ENCODE assay signal across 1 cellular context in the genomic region with DNA sequence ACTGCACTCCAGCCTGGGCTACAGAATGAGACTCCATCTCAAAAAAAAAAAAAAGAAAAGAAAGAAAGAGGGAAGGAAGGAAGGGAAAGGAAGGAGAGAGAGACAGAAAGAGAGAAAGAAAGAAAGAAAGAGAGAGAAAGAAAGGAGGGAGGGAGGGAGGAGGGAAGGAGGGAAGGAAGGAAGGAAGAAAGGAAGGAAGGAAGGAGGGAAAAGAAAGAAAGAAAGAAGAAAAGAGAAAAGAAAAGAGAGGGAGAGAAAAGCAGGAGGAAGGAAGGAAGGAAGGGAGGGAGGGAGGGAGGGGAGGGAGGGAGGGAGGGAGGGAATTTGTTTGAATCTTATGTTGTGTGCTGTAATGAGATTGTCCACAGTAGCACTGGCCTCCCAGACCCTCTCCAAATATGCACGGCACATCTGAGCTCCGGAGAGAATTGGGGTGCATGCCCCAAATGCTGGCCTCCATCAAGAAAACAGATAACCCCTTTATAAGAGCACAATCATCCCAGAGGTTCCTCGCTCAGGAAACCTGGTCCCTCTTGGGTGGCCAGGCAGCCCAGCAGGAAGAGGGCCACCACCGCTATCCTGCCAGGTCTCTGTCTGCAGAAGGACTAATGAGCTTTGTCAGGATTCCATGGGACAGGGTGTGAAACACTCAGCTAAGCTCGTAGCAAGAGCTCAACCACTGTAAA.
TF ChIP-seq lines count a peak whose summit lies in the region.

No MANE protein-coding gene starts in this region.

TF ChIP-seq in K562, 482 proteins besides CTCF, POLR2A, EP300 and RAD21 (continued from another document and continues in another):
- no peak for TF ChIP-seq GTF2B (IDR thresholded peaks at IDR 0.05; ENCODE audit: extremely low read depth, insufficient read length)
- TF ChIP-seq, protein P1, sequence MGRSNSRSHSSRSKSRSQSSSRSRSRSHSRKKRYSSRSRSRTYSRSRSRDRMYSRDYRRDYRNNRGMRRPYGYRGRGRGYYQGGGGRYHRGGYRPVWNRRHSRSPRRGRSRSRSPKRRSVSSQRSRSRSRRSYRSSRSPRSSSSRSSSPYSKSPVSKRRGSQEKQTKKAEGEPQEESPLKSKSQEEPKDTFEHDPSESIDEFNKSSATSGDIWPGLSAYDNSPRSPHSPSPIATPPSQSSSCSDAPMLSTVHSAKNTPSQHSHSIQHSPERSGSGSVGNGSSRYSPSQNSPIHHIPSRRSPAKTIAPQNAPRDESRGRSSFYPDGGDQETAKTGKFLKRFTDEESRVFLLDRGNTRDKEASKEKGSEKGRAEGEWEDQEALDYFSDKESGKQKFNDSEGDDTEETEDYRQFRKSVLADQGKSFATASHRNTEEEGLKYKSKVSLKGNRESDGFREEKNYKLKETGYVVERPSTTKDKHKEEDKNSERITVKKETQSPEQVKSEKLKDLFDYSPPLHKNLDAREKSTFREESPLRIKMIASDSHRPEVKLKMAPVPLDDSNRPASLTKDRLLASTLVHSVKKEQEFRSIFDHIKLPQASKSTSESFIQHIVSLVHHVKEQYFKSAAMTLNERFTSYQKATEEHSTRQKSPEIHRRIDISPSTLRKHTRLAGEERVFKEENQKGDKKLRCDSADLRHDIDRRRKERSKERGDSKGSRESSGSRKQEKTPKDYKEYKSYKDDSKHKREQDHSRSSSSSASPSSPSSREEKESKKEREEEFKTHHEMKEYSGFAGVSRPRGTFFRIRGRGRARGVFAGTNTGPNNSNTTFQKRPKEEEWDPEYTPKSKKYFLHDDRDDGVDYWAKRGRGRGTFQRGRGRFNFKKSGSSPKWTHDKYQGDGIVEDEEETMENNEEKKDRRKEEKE (IDR thresholded peaks at IDR 0.05; ENCODE audit: borderline replicate concordance in 1 of 2, control insufficient read depth in 1 of 2, low read depth in 2 of 2, low read length in 1 of 2) = peak in 1 of 2 experiments; percentile 70; a peak in 1 of 4 replicates
- no peak for TF ChIP-seq JUNB (CRISPR knock-in tag; conservative IDR thresholded peaks at IDR 0.05)
- no peak for TF ChIP-seq BCL6 (CRISPR knock-in tag; IDR thresholded peaks at IDR 0.05)
- no peak for TF ChIP-seq NCOA2 (IDR thresholded peaks at IDR 0.05; ENCODE audit: partially characterized antibody in 2 of 2)
- peak; percentile 79 for TF ChIP-seq LARP7 (IDR thresholded peaks at IDR 0.05)
- TF ChIP-seq ZNF408 (CRISPR knock-in tag; IDR thresholded peaks at IDR 0.05; ENCODE audit: low read depth) = no peak
- no peak for TF ChIP-seq ZKSCAN3 (CRISPR knock-in tag; IDR thresholded peaks at IDR 0.05)
- TF ChIP-seq ATF7 (IDR thresholded peaks at IDR 0.05) = no peak
- TF ChIP-seq ZNF583 (CRISPR knock-in tag; IDR thresholded peaks at IDR 0.05) = no peak
- TF ChIP-seq FOXK2 (conservative IDR thresholded peaks at IDR 0.05 in 1 of 2, IDR thresholded peaks at IDR 0.05 in 1 of 2; ENCODE audit: low read depth in 2 of 2) = 0 out of 4 replicates have a peak, but pooled peaks of 1 of the 2 experiments have one; percentile 11
- no peak for TF ChIP-seq NCOA6 (IDR thresholded peaks at IDR 0.05)
- TF ChIP-seq ZNF311 (CRISPR knock-in tag; IDR thresholded peaks at IDR 0.05) = no peak
- no peak for TF ChIP-seq ZKSCAN8 (CRISPR knock-in tag; IDR thresholded peaks at IDR 0.05)
- no peak for TF ChIP-seq TFE3 (CRISPR knock-in tag; IDR thresholded peaks at IDR 0.05)
- TF ChIP-seq TEAD4 (IDR thresholded peaks at IDR 0.05; ENCODE audit: low read length) = no peak
- TF ChIP-seq TEAD4 (CRISPR knock-in tag; IDR thresholded peaks at IDR 0.05; ENCODE audit: borderline replicate concordance) = no peak
- TF ChIP-seq ZNF239 (CRISPR knock-in tag; IDR thresholded peaks at IDR 0.05) = no peak
- TF ChIP-seq XRCC3 (IDR thresholded peaks at IDR 0.05) = no peak
- TF ChIP-seq THRB (CRISPR knock-in tag; conservative IDR thresholded peaks at IDR 0.05) = no peak
- no peak for TF ChIP-seq DDX20 (tag; IDR thresholded peaks at IDR 0.05; ENCODE audit: low read depth)
- TF ChIP-seq, protein P2, sequence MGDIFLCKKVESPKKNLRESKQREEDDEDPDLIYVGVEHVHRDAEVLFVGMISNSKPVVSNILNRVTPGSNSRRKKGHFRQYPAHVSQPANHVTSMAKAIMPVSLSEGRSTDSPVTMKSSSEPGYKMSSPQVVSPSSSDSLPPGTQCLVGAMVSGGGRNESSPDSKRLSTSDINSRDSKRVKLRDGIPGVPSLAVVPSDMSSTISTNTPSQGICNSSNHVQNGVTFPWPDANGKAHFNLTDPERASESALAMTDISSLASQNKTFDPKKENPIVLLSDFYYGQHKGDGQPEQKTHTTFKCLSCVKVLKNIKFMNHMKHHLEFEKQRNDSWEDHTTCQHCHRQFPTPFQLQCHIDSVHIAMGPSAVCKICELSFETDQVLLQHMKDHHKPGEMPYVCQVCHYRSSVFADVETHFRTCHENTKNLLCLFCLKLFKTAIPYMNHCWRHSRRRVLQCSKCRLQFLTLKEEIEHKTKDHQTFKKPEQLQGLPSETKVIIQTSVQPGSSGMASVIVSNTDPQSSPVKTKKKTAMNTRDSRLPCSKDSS (IDR thresholded peaks at IDR 0.05; ENCODE audit: low read depth, partially characterized antibody) = peak; percentile 32
- no peak for TF ChIP-seq POLR3G (IDR thresholded peaks at IDR 0.05; ENCODE audit: extremely low read depth, insufficient read length, insufficient replicate concordance)
- no peak for TF ChIP-seq ZNF282 (CRISPR knock-in tag; IDR thresholded peaks at IDR 0.05)
- TF ChIP-seq NR4A1 (CRISPR knock-in tag; IDR thresholded peaks at IDR 0.05) = no peak
- TF ChIP-seq NR4A1 (tag; IDR thresholded peaks at IDR 0.05) = no peak
- TF ChIP-seq PBX2 (CRISPR knock-in tag; IDR thresholded peaks at IDR 0.05; ENCODE audit: low read depth) = no peak
- no peak for TF ChIP-seq PBX2 (tag; conservative IDR thresholded peaks at IDR 0.05; ENCODE audit: low read depth)
- no peak for TF ChIP-seq CBFA2T2 (conservative IDR thresholded peaks at IDR 0.05)
- TF ChIP-seq CHD1 (IDR thresholded peaks at IDR 0.05; ENCODE audit: low read length) = no peak
- TF ChIP-seq SMAD4 (CRISPR knock-in tag; conservative IDR thresholded peaks at IDR 0.05) = no peak
- TF ChIP-seq HBP1 (CRISPR knock-in tag; IDR thresholded peaks at IDR 0.05) = 0 out of 2 replicates have a peak, but pooled peaks have one; percentile 58
- no peak for TF ChIP-seq ZZZ3 (IDR thresholded peaks at IDR 0.05)
- TF ChIP-seq ZSCAN29 (IDR thresholded peaks at IDR 0.05) = no peak
- TF ChIP-seq ZNF184 (CRISPR knock-in tag; IDR thresholded peaks at IDR 0.05) = no peak
- TF ChIP-seq ZMIZ1 (IDR thresholded peaks at IDR 0.05; ENCODE audit: low read depth in 2 of 2, low read length in 2 of 2) = no peak
- no peak for TF ChIP-seq ZNF785 (CRISPR knock-in tag; IDR thresholded peaks at IDR 0.05)
- TF ChIP-seq, protein P3, sequence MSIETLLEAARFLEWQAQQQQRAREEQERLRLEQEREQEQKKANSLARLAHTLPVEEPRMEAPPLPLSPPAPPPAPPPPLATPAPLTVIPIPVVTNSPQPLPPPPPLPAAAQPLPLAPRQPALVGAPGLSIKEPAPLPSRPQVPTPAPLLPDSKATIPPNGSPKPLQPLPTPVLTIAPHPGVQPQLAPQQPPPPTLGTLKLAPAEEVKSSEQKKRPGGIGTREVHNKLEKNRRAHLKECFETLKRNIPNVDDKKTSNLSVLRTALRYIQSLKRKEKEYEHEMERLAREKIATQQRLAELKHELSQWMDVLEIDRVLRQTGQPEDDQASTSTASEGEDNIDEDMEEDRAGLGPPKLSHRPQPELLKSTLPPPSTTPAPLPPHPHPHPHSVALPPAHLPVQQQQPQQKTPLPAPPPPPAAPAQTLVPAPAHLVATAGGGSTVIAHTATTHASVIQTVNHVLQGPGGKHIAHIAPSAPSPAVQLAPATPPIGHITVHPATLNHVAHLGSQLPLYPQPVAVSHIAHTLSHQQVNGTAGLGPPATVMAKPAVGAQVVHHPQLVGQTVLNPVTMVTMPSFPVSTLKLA (conservative IDR thresholded peaks at IDR 0.05) = no peak
- TF ChIP-seq GATA2 (CRISPR knock-in tag; IDR thresholded peaks at IDR 0.05) = no peak
- TF ChIP-seq L3MBTL2 (IDR thresholded peaks at IDR 0.05) = no peak
- TF ChIP-seq ZBED1 (IDR thresholded peaks at IDR 0.05) = no peak
- TF ChIP-seq THRAP3 (IDR thresholded peaks at IDR 0.05; ENCODE audit: borderline replicate concordance) = no peak
- peak; percentile 51; the same call in 1 of the 2 replicates for TF ChIP-seq OTX1 (CRISPR knock-in tag; IDR thresholded peaks at IDR 0.05)
